In the genomic region with DNA sequence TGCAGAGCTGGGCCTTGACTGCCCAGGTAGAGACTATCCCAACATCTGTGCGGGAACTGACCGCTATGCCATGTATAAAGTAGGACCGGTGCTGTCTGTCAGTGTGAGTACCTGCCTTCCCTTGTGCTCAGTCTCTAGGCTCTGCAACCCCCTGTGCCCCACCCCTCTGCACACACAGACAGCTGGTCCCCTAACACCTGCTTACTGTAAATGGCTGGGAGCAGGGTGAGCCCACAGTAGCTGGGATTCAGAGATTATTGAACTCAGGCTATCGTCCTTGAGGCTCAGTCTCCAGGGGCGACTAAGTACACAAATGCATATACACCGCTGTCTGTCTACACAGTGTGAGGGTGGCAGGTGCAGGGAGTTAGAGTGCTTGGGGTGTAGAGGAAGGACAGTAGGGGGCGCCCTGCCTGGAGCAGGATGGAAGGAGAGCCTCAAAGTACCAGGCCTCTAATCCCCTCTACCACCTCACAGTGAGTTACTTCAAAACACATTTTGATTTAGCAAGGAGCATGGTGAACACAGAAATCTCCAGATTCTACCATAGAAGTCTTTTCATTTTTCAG, we compare ENCODE assay signal across 10 cellular contexts. TPM values are rescaled to one million over a fixed set of nuclear protein-coding genes. Genes with fewer than 3 reads are reported as not detected.
DNase-seq lines count a peak whose midpoint lies in the region; ATAC-seq and TF ChIP-seq lines count a peak whose summit lies in the region.
"Had no signal": no experiment of that assay in that cellular context is flagged by ENCODE, and none has a peak within 500 bp of the region (broad histone marks: within the 10 kb centered on the region; RNA-seq: fewer than 3 reads in every experiment).

No MANE protein-coding gene starts in this region.

- peaks cover 47 to 59% (median 52%) of the 10 kb centered on the region in 3 donors for H3K4me1 Mint-ChIP-seq in T-cell
- no peaks in the 10 kb centered on the region for H3K4me1 Mint-ChIP-seq in stimulated activated memory B cell treated with anti-CD40 and anti-IgM and Interleukin-4, amounts not matched to agents 10 μg/mL and 1 μg/mL and 100 μg/mL, for 72 hours

- peak; percentile 37 for TF ChIP-seq CTCF in fibroblast of mammary gland (conservative IDR thresholded peaks at IDR 0.05; ENCODE audit: control insufficient read depth, insufficient read depth, low read depth, low read length)

- H3K27me3 Mint-ChIP-seq in T-cell = no peaks in the 10 kb centered on the region
- no peaks in the 10 kb centered on the region for H3K27me3 Mint-ChIP-seq in stimulated activated memory B cell treated with anti-CD40 and anti-IgM and Interleukin-4, amounts not matched to agents 10 μg/mL and 1 μg/mL and 100 μg/mL, for 72 hours

- no peak overlapping the region for H3K4me3 ChIP-seq in fibroblast of mammary gland (ENCODE audit: control insufficient read depth, low read depth, low read length)
- H3K4me3 ChIP-seq: esophagus squamous epithelium had no signal

- no peak for ATAC-seq in T-cell (replicated peaks in 1 of 4)
- ATAC-seq in HG03196 (IDR thresholded peaks at IDR 0.05; ENCODE audit: unreplicated experiment) = no peak
- ATAC-seq in stimulated activated memory B cell treated with anti-CD40 and anti-IgM and Interleukin-4, amounts not matched to agents 10 μg/mL and 1 μg/mL and 100 μg/mL, for 72 hours = no peak

- H3K36me3 Mint-ChIP-seq in T-cell = peaks cover 66% of the 10 kb centered on the region
- peaks cover 53% of the 10 kb centered on the region for H3K36me3 Mint-ChIP-seq in stimulated activated memory B cell treated with anti-CD40 and anti-IgM and Interleukin-4, amounts not matched to agents 10 μg/mL and 1 μg/mL and 100 μg/mL, for 72 hours

- CTCF ChIA-PET in T-cell (lab: Charles Lee) = interaction anchor here in 1 of 2 donors (1.6 kb wide), 1 partner anchor 53 kb away, joined by 4 read pairs; no protein-coding TSS in a partner anchor

- peak; percentile 38 for DNase-seq in stimulated activated CD4-positive, alpha-beta T cell treated with anti-CD3 and anti-CD28 coated beads, Interleukin-4, amount 100 ng/mL, for 1 hour
- no peak for DNase-seq in stimulated activated CD4-positive, alpha-beta T cell treated with anti-CD3 and anti-CD28 coated beads, Interleukin-2, amount 100 ng/mL, for 48 hours
- peak in 3 of 34 experiments; percentile 21 to 26 (median 25) for DNase-seq in T-cell
- no peak for DNase-seq in fibroblast of mammary gland (ENCODE audit: low read depth)
- DNase-seq in 8988T = no peak
- DNase-seq in NCI-H1417 treated with DMSO at 0.1 percent for 48 hours (lab: John Stamatoyannopoulos, UW) = no peak
- DNase-seq: esophagus squamous epithelium, NCI-H1694 had no signal

- POLR2A ChIA-PET in T-cell (lab: Charles Lee) = interaction anchor here (0.5 to 0.6 kb wide), 2 partner anchors 111 to 132 kb away, joined by 3 read pairs; no protein-coding TSS in a partner anchor

- no peak overlapping the region for H3K4me3 Mint-ChIP-seq in T-cell
- no peak overlapping the region for H3K4me3 Mint-ChIP-seq in stimulated activated memory B cell treated with anti-CD40 and anti-IgM and Interleukin-4, amounts not matched to agents 10 μg/mL and 1 μg/mL and 100 μg/mL, for 72 hours

- H3K27ac Mint-ChIP-seq in T-cell = peak overlapping the region; percentile 68 to 76
- no peak overlapping the region for H3K27ac Mint-ChIP-seq in stimulated activated memory B cell treated with anti-CD40 and anti-IgM and Interleukin-4, amounts not matched to agents 10 μg/mL and 1 μg/mL and 100 μg/mL, for 72 hours

- no peaks in the 10 kb centered on the region for H3K9me3 Mint-ChIP-seq in T-cell
- H3K9me3 Mint-ChIP-seq in stimulated activated memory B cell treated with anti-CD40 and anti-IgM and Interleukin-4, amounts not matched to agents 10 μg/mL and 1 μg/mL and 100 μg/mL, for 72 hours = no peaks in the 10 kb centered on the region

RNA-seq across cellular contexts. Expression of a gene that starts 12.9 kb away (rescaled TPM):
- 100 to 1,000 TPM in 3 of 5 donors, 10 to 100 TPM in 2; 77.7 to 227 (median 177) TPM for total RNA-seq in T-cell
